8 cellular contexts compared by ENCODE assay signal in genomic region chr10:93357680-93358079, GRCh38.
DNase-seq lines count a peak whose midpoint lies in the region; ATAC-seq and TF ChIP-seq lines count a peak whose summit lies in the region.

No MANE protein-coding gene starts in this region.

- H3K27me3 ChIP-seq in hepatocyte (no peaks in the 10 kb centered on the region), upper lobe of right lung (no peaks in the 10 kb centered on the region)

- intact Hi-C loops in upper lobe of right lung (cut with DNase I): no loop called here

- H3K9me2 ChIP-seq in hepatocyte (replicated peaks; ENCODE audit: insufficient read depth): no peaks in the 10 kb centered on the region

- H3K27me3 Mint-ChIP-seq in WTC11 (ENCODE audit: low read depth): peaks cover 3% of the 10 kb centered on the region; the same call in 1 of the 2 replicates

- TF ChIP-seq CTCF in WTC11 (IDR thresholded peaks at IDR 0.05): peak; percentile 47
- TF ChIP-seq CTCF in hepatocyte (IDR thresholded peaks at IDR 0.05; ENCODE audit: poor library complexity): peak; percentile 67
- TF ChIP-seq CTCF in upper lobe of right lung (IDR thresholded peaks at IDR 0.05): peak; percentile 40

- H3K36me3 ChIP-seq in hepatocyte (replicated peaks; ENCODE audit: insufficient read depth, low read depth) (no peaks in the 10 kb centered on the region), upper lobe of right lung (peaks cover 88% of the 10 kb centered on the region)

- H3K4me2 ChIP-seq in hepatocyte: no peak overlapping the region

- CTCF ChIA-PET in WTC11 (lab: Charles Lee): interaction anchor here (0.5 to 1.9 kb wide), 30 partner anchors 11 to 456 kb away, joined by 3 to 19 read pairs (median 3); partner anchors contain the start of genes CYP26C1 and MYOF

- no peak overlapping the region for H3K27ac ChIP-seq in hepatocyte
- no peak overlapping the region for H3K27ac ChIP-seq in upper lobe of right lung

- peaks cover 4% of the 10 kb centered on the region; the same call in 1 of the 2 replicates for H3K9me3 Mint-ChIP-seq in WTC11

- H3K79me2 ChIP-seq in hepatocyte: no peaks in the 10 kb centered on the region

- H3K4me1 ChIP-seq in hepatocyte (ENCODE audit: insufficient read depth) (no peaks in the 10 kb centered on the region), upper lobe of right lung (no peaks in the 10 kb centered on the region)

- no peaks in the 10 kb centered on the region for H3K36me3 Mint-ChIP-seq in WTC11

- ATAC-seq in WTC11 (peak; percentile 83), upper lobe of right lung (peak; percentile 46), HG03520 (IDR thresholded peaks at IDR 0.05; ENCODE audit: unreplicated experiment) (no peak)

- no peak overlapping the region for H2AFZ ChIP-seq in hepatocyte

- whole genome bisulfite sequencing in hepatocyte (ENCODE audit: low lambda C conversion rate, missing lambda C conversion rate): 9% methylated on average over 5 of the region's 5 CpGs

- POLR2A ChIA-PET in WTC11 (lab: Charles Lee): no interaction called here

- no peak overlapping the region for H3K27ac Mint-ChIP-seq in WTC11

- H3K9me3 ChIP-seq in hepatocyte (ENCODE audit: low read depth) (no peaks in the 10 kb centered on the region), upper lobe of right lung (no peaks in the 10 kb centered on the region)

- peak; percentile 10 for DNase-seq in activated naive CD4-positive, alpha-beta T cell treated with Interleukin-2 at 50 U/mL for 16 hours
- DNase-seq in activated naive CD4-positive, alpha-beta T cell (lab: John Stamatoyannopoulos, UW): no peak
- DNase-seq in NCI-H1092 treated with DMSO at 0.1 percent for 48 hours (lab: John Stamatoyannopoulos, UW): peak; percentile 35
- DNase-seq in WTC11 (ENCODE audit: low spot score): peak; percentile 32
- peak; percentile 57 for DNase-seq in hepatocyte (ENCODE audit: low spot score)
- no peak for DNase-seq in upper lobe of right lung
- no peak for DNase-seq in hepatic stellate cell (ENCODE audit: low spot score)

- peaks cover 12% of the 10 kb centered on the region; the same call in 1 of the 2 replicates for H3K4me1 Mint-ChIP-seq in WTC11

- no peak overlapping the region for H3K4me3 Mint-ChIP-seq in WTC11

- H4K20me1 ChIP-seq in hepatocyte (ENCODE audit: insufficient read depth, poor library complexity, severe bottlenecking): no peaks in the 10 kb centered on the region

- H3K4me3 ChIP-seq in hepatocyte (no peak overlapping the region), upper lobe of right lung (no peak overlapping the region)

TF ChIP-seq in WTC11, 78 proteins besides CTCF, POLR2A, EP300 and RAD21:
- TF ChIP-seq ZSCAN18 (CRISPR knock-in tag; IDR thresholded peaks at IDR 0.05): no peak
- no peak for TF ChIP-seq NFYB (CRISPR knock-in tag; conservative IDR thresholded peaks at IDR 0.05; ENCODE audit: low read depth)
- TF ChIP-seq AR (CRISPR knock-in tag; IDR thresholded peaks at IDR 0.05): no peak
- TF ChIP-seq ZBTB21 (CRISPR knock-in tag; IDR thresholded peaks at IDR 0.05; ENCODE audit: borderline replicate concordance): no peak
- no peak for TF ChIP-seq MAX (CRISPR knock-in tag; IDR thresholded peaks at IDR 0.05)
- TF ChIP-seq ZNF138 (CRISPR knock-in tag; conservative IDR thresholded peaks at IDR 0.05): no peak

Comparison
In these comparisons a context has a peak if more than half of its experiments do, and no peak if none do; other contexts are left out.
1. DNase-seq: peak in activated naive CD4-positive, alpha-beta T cell treated with Interleukin-2 at 50 U/mL for 16 hours (single experiment), NCI-H1092 treated with DMSO at 0.1 percent for 48 hours (single experiment), WTC11 (single experiment) and hepatocyte (single experiment); none in activated naive CD4-positive, alpha-beta T cell (0 of 4), upper lobe of right lung (single experiment) and hepatic stellate cell (single experiment).
2. Peak in every context shown above with its lines, with median percentiles within 50 percentile points of each other: CTCF ChIP-seq.